22 cellular contexts compared by ENCODE assay signal in genomic region chr5:114898602-114899001, GRCh38.
A peak's percentile ranks its signal among the peaks of the same experiment; 100 is the strongest.
DNase-seq lines count a peak whose midpoint lies in the region; FAIRE-seq and TF ChIP-seq lines count a peak whose summit lies in the region.
"Had no signal": no experiment of that assay in that cellular context is flagged by ENCODE, and none has a peak within 500 bp of the region (broad histone marks: within the 10 kb centered on the region; RNA-seq: fewer than 3 reads in every experiment).

No MANE protein-coding gene starts in this region.

- TF ChIP-seq CTCF in GM10266 (IDR thresholded peaks at IDR 0.05; ENCODE audit: control insufficient read depth, insufficient read depth, low read depth, missing control alignments) (peak; percentile 2), LNCaP clone FGC (IDR thresholded peaks at IDR 0.05; ENCODE audit: control insufficient read depth, extremely low read depth, insufficient read depth) (peak; percentile 39), uterus (IDR thresholded peaks at IDR 0.05) (no peak), spleen (IDR thresholded peaks at IDR 0.05 in 8 of 11, conservative IDR thresholded peaks at IDR 0.05 in 3 of 11) (no peak)

- H3K4me3 ChIP-seq in LNCaP clone FGC (ENCODE audit: low read depth, low read length) (no peak overlapping the region), uterus (no peak overlapping the region), spleen (no peak overlapping the region)
- H3K4me3 ChIP-seq: breast epithelium, colonic mucosa had no signal

- H3K9me3 ChIP-seq in uterus, result no peaks in the 10 kb centered on the region
- no peaks in the 10 kb centered on the region for H3K9me3 ChIP-seq in spleen
- H3K9me3 ChIP-seq: breast epithelium, colonic mucosa had no signal

- 69 to 84% (median 79%) methylated on average over 2 of the region's 2 CpGs for WGBS in spleen, 5 donors

- H3K36me3 ChIP-seq in uterus (no peaks in the 10 kb centered on the region), spleen (no peaks in the 10 kb centered on the region)
- H3K36me3 ChIP-seq: breast epithelium, colonic mucosa had no signal

- H3K27ac ChIP-seq in uterus (no peak overlapping the region), spleen (no peak overlapping the region)
- H3K27ac ChIP-seq: breast epithelium, colonic mucosa, KMS-11 had no signal

- no peak for TF ChIP-seq POLR2A in uterus (IDR thresholded peaks at IDR 0.05)
- no peak for TF ChIP-seq POLR2A in H54 (IDR thresholded peaks at IDR 0.05; ENCODE audit: low read depth, low read length)
- TF ChIP-seq POLR2A in spleen (IDR thresholded peaks at IDR 0.05), result no peak

- DNase-seq in Ammon's horn (ENCODE audit: low spot score) (peak; percentile 4), GM10266 (ENCODE audit: extremely low spot score) (no peak), LNCaP clone FGC (ENCODE audit: low read depth) (peak; percentile 3), ecto neural progenitor cell (ENCODE audit: low spot score) (peak; percentile 30), uterus (no peak), H54 (ENCODE audit: insufficient read length, low spot score) (no peak), RPMI8226 (no peak), spleen (no peak)
- DNase-seq: activated CD4-positive, alpha-beta T cell treated with anti-CD3 and anti-CD28 coated beads, Interleukin-2, amount 50 U/mL, for 48 hours; activated gamma-delta T cell; CD4-positive, CD25-positive, alpha-beta regulatory T cell; colonic mucosa; midbrain; NCI-H1417 treated with DMSO at 0.1 percent for 48 hours; NCI-H2171; NCI-H524 treated with DMSO at 0.1 percent for 48 hours; PC-3; stimulated activated naive CD4-positive, alpha-beta T cell; T-helper 17 cell had no signal

- intact Hi-C loops in uterus (cut with DNase I; ENCODE audit: low total_unique reads), result no loop called here
- intact Hi-C loops in spleen (cut with DNase I; ENCODE audit: low total_unique reads), result no loop called here

- no peak for FAIRE-seq in H54 (lab: Jason Lieb, UNC)
- FAIRE-seq: GM18507 had no signal

- H3K27me3 ChIP-seq in uterus, result no peaks in the 10 kb centered on the region
- no peaks in the 10 kb centered on the region for H3K27me3 ChIP-seq in spleen (replicated peaks in 1 of 7)
- H3K27me3 ChIP-seq: breast epithelium, colonic mucosa had no signal

- H3K4me1 ChIP-seq in uterus (no peaks in the 10 kb centered on the region), spleen (no peaks in the 10 kb centered on the region)
- H3K4me1 ChIP-seq: breast epithelium, colonic mucosa had no signal

Comparison
In these comparisons a context has a peak if more than half of its experiments do, and no peak if none do; other contexts are left out.
1. DNase-seq: peak in Ammon's horn (single experiment), LNCaP clone FGC (single experiment) and ecto neural progenitor cell (single experiment); none in GM10266 (single experiment), uterus (0 of 2), H54 (single experiment), RPMI8226 (single experiment) and spleen (single experiment).
2. CTCF ChIP-seq: peak in GM10266 (single experiment) and LNCaP clone FGC (single experiment); none in uterus (0 of 4) and spleen (0 of 11).